7 cellular contexts compared by ENCODE assay signal in the genomic region with DNA sequence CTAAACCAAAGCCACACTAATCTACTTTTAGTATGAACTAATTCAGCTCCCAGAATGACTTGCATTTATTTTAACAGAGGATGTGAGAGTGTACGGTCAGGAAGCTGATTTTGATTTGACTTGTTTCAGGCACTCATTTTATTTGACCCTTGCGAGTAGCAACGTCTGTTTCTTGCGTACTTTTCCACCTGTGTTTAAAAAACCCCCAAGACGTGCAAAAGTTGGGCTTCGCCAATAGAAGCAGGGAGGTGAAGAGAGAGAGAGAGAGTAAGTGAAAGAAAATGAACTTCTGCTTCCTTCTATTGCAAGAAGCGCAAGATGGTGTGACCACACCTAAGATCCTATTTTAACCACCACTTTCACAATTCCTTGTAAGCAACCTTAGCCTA. TPM values are rescaled to one million over a fixed set of nuclear protein-coding genes. Genes with fewer than 3 reads are reported as not detected.
DNase-seq lines count a peak whose midpoint lies in the region; ATAC-seq and TF ChIP-seq lines count a peak whose summit lies in the region.

No MANE protein-coding gene starts in this region.

- ATAC-seq in GM19035 (IDR thresholded peaks at IDR 0.05; ENCODE audit: unreplicated experiment) (peak; percentile 47), HG02840 (IDR thresholded peaks at IDR 0.05; ENCODE audit: low FRiP score, unreplicated experiment) (peak; percentile 57), psoas muscle (no peak)

- no peak overlapping the region for H3K4me3 ChIP-seq in psoas muscle

- H3K27ac ChIP-seq in psoas muscle = peak overlapping the region; percentile 28

- H3K36me3 ChIP-seq in psoas muscle (ENCODE audit: insufficient read depth in 1 of 2, low read depth in 1 of 2) = no peaks in the 10 kb centered on the region

- intact Hi-C loops in psoas muscle (cut with DNase I) = no loop called here

- H3K27me3 ChIP-seq in psoas muscle (ENCODE audit: insufficient read depth in 3 of 3, low read length in 2 of 3) = no peaks in the 10 kb centered on the region

- WGBS in psoas muscle, 3 donors = 77 to 85% (median 80%) methylated on average over 7 of the region's 7 CpGs

- peaks cover 2% of the 10 kb centered on the region for H3K4me1 ChIP-seq in psoas muscle

- DNase-seq in NCI-H82 (lab: John Stamatoyannopoulos, UW) = peak; percentile 74
- no peak for DNase-seq in psoas muscle
- no peak for DNase-seq in Ammon's horn (ENCODE audit: low spot score)
- no peak for DNase-seq in NCI-H774 (lab: John Stamatoyannopoulos, UW)
- DNase-seq in dedifferentiated amniotic fluid mesenchymal stem cell (ENCODE audit: extremely low spot score) = no peak

- TF ChIP-seq CTCF in psoas muscle (IDR thresholded peaks at IDR 0.05) = no peak

- no peaks in the 10 kb centered on the region for H3K9me3 ChIP-seq in psoas muscle

RNA-seq across cellular contexts. Expression of gene SLC15A4, which starts 6.7 kb away (rescaled TPM):
- 10 to 100 TPM; 21.9 to 54.0 (median 31.9) TPM for total RNA-seq in psoas muscle
- 10 to 100 TPM; 26.9 to 39.7 (median 30.2) TPM for polyA plus RNA-seq in psoas muscle

RNA-seq across cellular contexts. Expression of gene GLT1D1, which starts 22.8 kb away (rescaled TPM):
- total RNA-seq in psoas muscle = 1 to 10 TPM in 3 of 4 donors, under 1 TPM in 1; 0.32 to 3.1 (median 2.0) TPM
- polyA plus RNA-seq in psoas muscle = under 1 TPM; 0.51 to 0.95 (median 0.60) TPM

Comparison
In these comparisons a context has a peak if more than half of its experiments do, and no peak if none do; other contexts are left out.
1. ATAC-seq: peak in GM19035 (single experiment) and HG02840 (single experiment); none in psoas muscle (0 of 4).